Comparison of ENCODE assay signal across 1 cellular context in genomic region chr12:112577473-112578334, GRCh38.
TF ChIP-seq lines count a peak whose summit lies in the region.

No MANE protein-coding gene starts in this region.

TF ChIP-seq in K562, 482 proteins besides CTCF, POLR2A, EP300 and RAD21 (continued from another document and continues in another):
- TF ChIP-seq HINFP (tag; conservative IDR thresholded peaks at IDR 0.05; ENCODE audit: low read depth) (no peak), ZNF778 (CRISPR knock-in tag; IDR thresholded peaks at IDR 0.05) (no peak), MAFG (tag; conservative IDR thresholded peaks at IDR 0.05) (no peak), RBM14 (IDR thresholded peaks at IDR 0.05; ENCODE audit: borderline replicate concordance, insufficient read depth, low read depth, low read length) (no peak), ZBTB17 (CRISPR knock-in tag; IDR thresholded peaks at IDR 0.05) (no peak), HES1 (IDR thresholded peaks at IDR 0.05; ENCODE audit: low read depth) (no peak), SMAD2 (IDR thresholded peaks at IDR 0.05; ENCODE audit: low read depth, low read length) (no peak), HOMEZ (CRISPR knock-in tag; IDR thresholded peaks at IDR 0.05) (no peak), ZNF140 (CRISPR knock-in tag; IDR thresholded peaks at IDR 0.05) (no peak), SETDB1 (IDR thresholded peaks at IDR 0.05; ENCODE audit: low read length) (no peak), TAF7 (tag; IDR thresholded peaks at IDR 0.05) (no peak), ELK1 (CRISPR knock-in tag; IDR thresholded peaks at IDR 0.05) (no peak), NFXL1 (CRISPR knock-in tag; IDR thresholded peaks at IDR 0.05) (0 out of 2 replicates have a peak, but pooled peaks have one; percentile 70), ZNF780A (CRISPR knock-in tag; IDR thresholded peaks at IDR 0.05) (0 out of 2 replicates have a peak, but pooled peaks have one; percentile 43), RNF219 (CRISPR knock-in tag; IDR thresholded peaks at IDR 0.05) (no peak), ZNF253 (CRISPR knock-in tag; conservative IDR thresholded peaks at IDR 0.05) (no peak), BHLHE40 (IDR thresholded peaks at IDR 0.05; ENCODE audit: low read length) (no peak), ZNF175 (CRISPR knock-in tag; IDR thresholded peaks at IDR 0.05; ENCODE audit: low read depth) (0 out of 2 replicates have a peak, but pooled peaks have one; percentile 53), PKNOX1 (IDR thresholded peaks at IDR 0.05) (no peak), SMARCA4 (IDR thresholded peaks at IDR 0.05) (no peak), GATA2 (CRISPR knock-in tag; IDR thresholded peaks at IDR 0.05) (no peak), ADNP (tag; IDR thresholded peaks at IDR 0.05) (no peak), NR2C1 (IDR thresholded peaks at IDR 0.05) (no peak), NR2C1 (tag; IDR thresholded peaks at IDR 0.05) (no peak), ELF2 (CRISPR knock-in tag; IDR thresholded peaks at IDR 0.05) (no peak), DDX20 (tag; IDR thresholded peaks at IDR 0.05; ENCODE audit: low read depth) (0 out of 2 replicates have a peak, but pooled peaks have one; percentile 54), PHF20 (IDR thresholded peaks at IDR 0.05; ENCODE audit: partially characterized antibody) (no peak), KLF10 (CRISPR knock-in tag; IDR thresholded peaks at IDR 0.05) (no peak), SLC30A9 (CRISPR knock-in tag; IDR thresholded peaks at IDR 0.05) (no peak), FIP1L1 (IDR thresholded peaks at IDR 0.05; ENCODE audit: low read depth, low read length, poor library complexity, severe bottlenecking) (no peak), CHCHD3 (CRISPR knock-in tag; IDR thresholded peaks at IDR 0.05) (no peak), ZNF592 (IDR thresholded peaks at IDR 0.05) (0 out of 2 replicates have a peak, but pooled peaks have one; percentile 30), ZNF124 (CRISPR knock-in tag; IDR thresholded peaks at IDR 0.05) (no peak), GABPB1 (CRISPR knock-in tag; IDR thresholded peaks at IDR 0.05) (no peak), IRF9 (tag; IDR thresholded peaks at IDR 0.05) (peak; percentile 87), POLR2B (IDR thresholded peaks at IDR 0.05; ENCODE audit: low read depth, partially characterized antibody) (no peak), ARID3A (IDR thresholded peaks at IDR 0.05; ENCODE audit: borderline replicate concordance, low read depth, low read length) (no peak), NCOA1 (IDR thresholded peaks at IDR 0.05; ENCODE audit: low read depth) (no peak), THRB (CRISPR knock-in tag; conservative IDR thresholded peaks at IDR 0.05) (no peak; the same call in 1 of the 2 replicates), ZNF707 (CRISPR knock-in tag; conservative IDR thresholded peaks at IDR 0.05) (no peak), ZNF79 (CRISPR knock-in tag; IDR thresholded peaks at IDR 0.05; ENCODE audit: low read depth) (no peak), PURB (CRISPR knock-in tag; IDR thresholded peaks at IDR 0.05; ENCODE audit: low read depth) (no peak), HSF4 (CRISPR knock-in tag; IDR thresholded peaks at IDR 0.05; ENCODE audit: borderline replicate concordance) (no peak), ZNF324 (CRISPR knock-in tag; IDR thresholded peaks at IDR 0.05) (no peak), POLR2H (tag; IDR thresholded peaks at IDR 0.05; ENCODE audit: low read depth) (peak; percentile 57; the same call in 1 of the 2 replicates), FOSL1 (tag; conservative IDR thresholded peaks at IDR 0.05) (no peak), E2F8 (IDR thresholded peaks at IDR 0.05; ENCODE audit: low read depth, partially characterized antibody) (no peak)
